In genomic region chr17:65023791-65024190, GRCh38 we compare ENCODE assay signal across 10 cellular contexts. TPM values are rescaled to one million over a fixed set of nuclear protein-coding genes. Genes with fewer than 3 reads are reported as not detected.
DNase-seq lines count a peak whose midpoint lies in the region; ATAC-seq, FAIRE-seq and TF ChIP-seq lines count a peak whose summit lies in the region.
"Had no signal": no experiment of that assay in that cellular context is flagged by ENCODE, and none has a peak within 500 bp of the region (broad histone marks: within the 10 kb centered on the region; RNA-seq: fewer than 3 reads in every experiment).

No MANE protein-coding gene starts in this region.

- POLR2A ChIA-PET in CD4-positive, alpha-beta T cell (lab: Charles Lee) = interaction anchor here (1.1 kb wide), 1 partner anchor 37 kb away, joined by 3 read pairs; no protein-coding TSS in a partner anchor
- POLR2A ChIA-PET in activated CD4-positive, alpha-beta memory T cell treated with anti-CD3 and anti-CD28 coated beads for 36 hours (lab: Charles Lee) = interaction anchor here (1.3 kb wide), 1 partner anchor 12 kb away, joined by 4 read pairs; no protein-coding TSS in a partner anchor

- intact Hi-C loops in CD4-positive, alpha-beta T cell (cut with DNase I, micrococcal nuclease) = no loop called here
- intact Hi-C loops in activated CD4-positive, alpha-beta memory T cell treated with anti-CD3 and anti-CD28 coated beads for 36 hours (cut with micrococcal nuclease) = loop anchor here (1.0 kb wide), 2 partner anchors 38 to 99 kb away; no protein-coding TSS in a partner anchor

- peak overlapping the region; percentile 75 for H3K27ac Mint-ChIP-seq in CD4-positive, alpha-beta T cell
- peak overlapping the region; percentile 79 for H3K27ac Mint-ChIP-seq in activated CD4-positive, alpha-beta memory T cell treated with anti-CD3 and anti-CD28 coated beads for 36 hours
- peak overlapping the region in 5 of 6 donors; percentile 9 to 57 (median 30) for H3K27ac Mint-ChIP-seq in naive B cell
- H3K27ac Mint-ChIP-seq in activated naive CD4-positive, alpha-beta T cell treated with anti-CD3 and anti-CD28 coated beads, Interleukin-2, amount 50 U/mL, for 72 hours = peak overlapping the region in 1 of 2 donors; percentile 60

- H3K36me3 Mint-ChIP-seq in CD4-positive, alpha-beta T cell (ENCODE audit: low read depth) = peaks cover 41% of the 10 kb centered on the region
- peaks cover 11% of the 10 kb centered on the region for H3K36me3 Mint-ChIP-seq in activated CD4-positive, alpha-beta memory T cell treated with anti-CD3 and anti-CD28 coated beads for 36 hours
- H3K36me3 Mint-ChIP-seq in naive B cell = no peaks in the 10 kb centered on the region
- peaks cover 0 to 8% of the 10 kb centered on the region in 2 donors for H3K36me3 Mint-ChIP-seq in activated naive CD4-positive, alpha-beta T cell treated with anti-CD3 and anti-CD28 coated beads, Interleukin-2, amount 50 U/mL, for 72 hours

- TF ChIP-seq CTCF in CD4-positive, alpha-beta T cell (IDR thresholded peaks at IDR 0.05) = no peak

- DNase-seq in CD4-positive, alpha-beta T cell = no peak
- DNase-seq in GM12891 (ENCODE audit: insufficient read length, low spot score) (no peak), naive B cell (no peak), occipital lobe (lab: John Stamatoyannopoulos, UW) (no peak), D341Med (ENCODE audit: low spot score) (no peak), HCEC 1CT (no peak)
- DNase-seq in activated CD4-positive, alpha-beta memory T cell treated with anti-CD3 and anti-CD28 coated beads for 36 hours = no peak
- no peak for DNase-seq in activated naive CD4-positive, alpha-beta T cell treated with anti-CD3 and anti-CD28 coated beads, Interleukin-2, amount 50 U/mL, for 72 hours (ENCODE audit: low spot score in 2 of 2)
- DNase-seq: activated naive CD4-positive, alpha-beta T cell treated with Interleukin-2 at 50 U/mL for 16 hours; midbrain had no signal

- H3K4me1 Mint-ChIP-seq in CD4-positive, alpha-beta T cell (ENCODE audit: low read depth) = peaks cover 90% of the 10 kb centered on the region
- H3K4me1 Mint-ChIP-seq in activated CD4-positive, alpha-beta memory T cell treated with anti-CD3 and anti-CD28 coated beads for 36 hours (ENCODE audit: low read depth) = peaks cover 79% of the 10 kb centered on the region
- peaks cover 43 to 94% (median 74%) of the 10 kb centered on the region in 3 donors for H3K4me1 Mint-ChIP-seq in naive B cell

- TF ChIP-seq POLR2A in GM12891 (IDR thresholded peaks at IDR 0.05; ENCODE audit: low read depth, low read length) = no peak

- H3K9me3 Mint-ChIP-seq in CD4-positive, alpha-beta T cell = no peaks in the 10 kb centered on the region
- H3K9me3 Mint-ChIP-seq in activated CD4-positive, alpha-beta memory T cell treated with anti-CD3 and anti-CD28 coated beads for 36 hours = no peaks in the 10 kb centered on the region
- no peaks in the 10 kb centered on the region for H3K9me3 Mint-ChIP-seq in naive B cell
- H3K9me3 Mint-ChIP-seq in activated naive CD4-positive, alpha-beta T cell treated with anti-CD3 and anti-CD28 coated beads, Interleukin-2, amount 50 U/mL, for 72 hours = no peaks in the 10 kb centered on the region

- peak overlapping the region; percentile 13 for H3K4me3 Mint-ChIP-seq in CD4-positive, alpha-beta T cell
- H3K4me3 Mint-ChIP-seq in activated CD4-positive, alpha-beta memory T cell treated with anti-CD3 and anti-CD28 coated beads for 36 hours = peak overlapping the region; percentile 46
- H3K4me3 Mint-ChIP-seq in naive B cell = peak overlapping the region in 4 of 8 donors; percentile 39 to 54 (median 48)

- no peak overlapping the region for H3K27ac ChIP-seq in CD4-positive, alpha-beta T cell (ENCODE audit: low read depth, low read length)

- no peak for FAIRE-seq in GM12891 (lab: Jason Lieb, UNC)

- no peaks in the 10 kb centered on the region for H3K9me3 ChIP-seq in CD4-positive, alpha-beta T cell (ENCODE audit: control insufficient read depth, low read length)

- no peaks in the 10 kb centered on the region for H3K27me3 ChIP-seq in CD4-positive, alpha-beta T cell (ENCODE audit: control insufficient read depth, insufficient read depth, low read length)

- CTCF ChIA-PET in CD4-positive, alpha-beta T cell (lab: Charles Lee) = interaction anchor here (1.0 to 1.1 kb wide), 2 partner anchors 10 to 77 kb away, joined by 3 read pairs; no protein-coding TSS in a partner anchor
- CTCF ChIA-PET in activated CD4-positive, alpha-beta memory T cell treated with anti-CD3 and anti-CD28 coated beads for 36 hours (lab: Charles Lee) = interaction anchor here (0.6 to 0.8 kb wide), 2 partner anchors 63 to 113 kb away, joined by 3 read pairs; partner anchors contain the start of gene RGS9

- ATAC-seq in CD4-positive, alpha-beta T cell (ENCODE audit: poor library complexity) = no peak
- ATAC-seq in naive B cell (ENCODE audit: low read depth in 2 of 2) = no peak
- ATAC-seq in activated naive CD4-positive, alpha-beta T cell treated with anti-CD3 and anti-CD28 coated beads, Interleukin-2, amount 50 U/mL, for 72 hours = no peak

- no peaks in the 10 kb centered on the region for H3K27me3 Mint-ChIP-seq in CD4-positive, alpha-beta T cell
- H3K27me3 Mint-ChIP-seq in activated CD4-positive, alpha-beta memory T cell treated with anti-CD3 and anti-CD28 coated beads for 36 hours = no peaks in the 10 kb centered on the region
- H3K27me3 Mint-ChIP-seq in naive B cell = no peaks in the 10 kb centered on the region

TF ChIP-seq in GM12891, 5 proteins besides CTCF, POLR2A, EP300 and RAD21:
- TF ChIP-seq POLR2AphosphoS5 (IDR thresholded peaks at IDR 0.05; ENCODE audit: low read depth, low read length) (0 out of 2 replicates have a peak, but pooled peaks have one; percentile 25), POU2F2 (IDR thresholded peaks at IDR 0.05; ENCODE audit: low read depth, low read length) (no peak), PAX5 (IDR thresholded peaks at IDR 0.05; ENCODE audit: insufficient read depth, low read length, severe bottlenecking) (no peak), SPI1 (IDR thresholded peaks at IDR 0.05; ENCODE audit: low read depth, low read length) (no peak)
TF ChIP-seq in GM12891: peak in this region for 1.

RNA-seq across cellular contexts. Expression of gene GNA13, which starts 32.7 kb away (rescaled TPM):
- total RNA-seq in CD4-positive, alpha-beta T cell = 100 to 1,000 TPM; 128 to 131 TPM
- polyA plus RNA-seq in GM12891 (2012; ENCODE audit: low read depth, missing spikeins) = 19.4 TPM
- 10 to 100 TPM; 55.4 to 55.7 TPM for total RNA-seq in activated CD4-positive, alpha-beta memory T cell treated with anti-CD3 and anti-CD28 coated beads for 36 hours
- 10 to 100 TPM; 45.6 to 53.9 (median 50.9) TPM for polyA plus RNA-seq in naive B cell (ENCODE audit: low read depth in 6 of 6)
- 99.7 TPM for total RNA-seq in occipital lobe
- 10 to 100 TPM; 53.0 to 74.7 TPM for total RNA-seq in activated naive CD4-positive, alpha-beta T cell treated with anti-CD3 and anti-CD28 coated beads, Interleukin-2, amount 50 U/mL, for 72 hours
